Comparison of ENCODE assay signal across 8 cellular contexts in genomic region chr22:36362819-36363377, GRCh38. TPM values are rescaled to one million over a fixed set of nuclear protein-coding genes. Genes with fewer than 3 reads are reported as not detected.
DNase-seq lines count a peak whose midpoint lies in the region; ATAC-seq, FAIRE-seq and TF ChIP-seq lines count a peak whose summit lies in the region.

No MANE protein-coding gene starts in this region.

- intact Hi-C loops in sigmoid colon (cut with DNase I), result no loop called here

- POLR2A ChIA-PET in CD8-positive, alpha-beta memory T cell (lab: Charles Lee), result interaction anchor here (1.2 to 2.8 kb wide), 3 partner anchors 17 to 26 kb away, joined by 3 to 17 read pairs (median 4); partner anchors contain the start of gene MYH9
- POLR2A ChIA-PET in T-cell (lab: Charles Lee), result interaction anchor here (1.0 to 3.2 kb wide), 2 partner anchors 15 to 16 kb away, joined by 5 to 64 read pairs; no protein-coding TSS in a partner anchor

- H3K9me3 Mint-ChIP-seq in CD8-positive, alpha-beta memory T cell, result no peaks in the 10 kb centered on the region
- no peaks in the 10 kb centered on the region for H3K9me3 Mint-ChIP-seq in T-cell
- no peaks in the 10 kb centered on the region for H3K9me3 Mint-ChIP-seq in endothelial cell (ENCODE audit: unreplicated experiment)

- peaks cover 91 to 99% (median 99%) of the 10 kb centered on the region in 3 donors for H3K4me1 Mint-ChIP-seq in CD8-positive, alpha-beta memory T cell
- H3K4me1 Mint-ChIP-seq in T-cell, result peaks cover 97 to 99% (median 97%) of the 10 kb centered on the region in 3 donors
- H3K4me1 Mint-ChIP-seq in endothelial cell (ENCODE audit: unreplicated experiment), result peaks cover 84% of the 10 kb centered on the region

- H3K4me3 ChIP-seq in CD8-positive, alpha-beta memory T cell (ENCODE audit: low read length), result peak overlapping the region; percentile 17
- no peak overlapping the region for H3K4me3 ChIP-seq in sigmoid colon

- no peaks in the 10 kb centered on the region for H3K9me3 ChIP-seq in CD8-positive, alpha-beta memory T cell (ENCODE audit: low read length)
- no peaks in the 10 kb centered on the region for H3K9me3 ChIP-seq in sigmoid colon

- CTCF ChIA-PET in CD8-positive, alpha-beta memory T cell (lab: Charles Lee), result interaction anchor here (1.5 to 3.5 kb wide), 3 partner anchors 10 to 62 kb away, joined by 5 to 17 read pairs (median 14); no protein-coding TSS in a partner anchor
- CTCF ChIA-PET in T-cell (lab: Charles Lee), result no interaction called here

- H3K36me3 Mint-ChIP-seq in CD8-positive, alpha-beta memory T cell, result peaks cover 4 to 61% (median 5%) of the 10 kb centered on the region in 3 donors
- peaks cover 11% of the 10 kb centered on the region for H3K36me3 Mint-ChIP-seq in T-cell
- H3K36me3 Mint-ChIP-seq in endothelial cell (ENCODE audit: low read depth, unreplicated experiment), result peaks cover 19% of the 10 kb centered on the region

- TF ChIP-seq CTCF in endothelial cell (IDR thresholded peaks at IDR 0.05; ENCODE audit: unreplicated experiment) (no peak), sigmoid colon (IDR thresholded peaks at IDR 0.05) (no peak)

- DNase-seq in CD8-positive, alpha-beta memory T cell, result peak in 1 of 5 donors; percentile 44
- DNase-seq in T-cell, result no peak
- DNase-seq in endothelial cell (ENCODE audit: low spot score), result no peak
- DNase-seq in sigmoid colon, result no peak
- no peak for DNase-seq in inferior parietal cortex (ENCODE audit: extremely low spot score)
- no peak for DNase-seq in pons (ENCODE audit: low spot score)
- no peak for DNase-seq in GM12891 (ENCODE audit: insufficient read length, low spot score)

- no peak for FAIRE-seq in GM12891 (lab: Jason Lieb, UNC)

- TF ChIP-seq POLR2A in sigmoid colon (IDR thresholded peaks at IDR 0.05) (no peak), GM12891 (IDR thresholded peaks at IDR 0.05; ENCODE audit: low read depth, low read length) (no peak)

- H3K27me3 Mint-ChIP-seq in CD8-positive, alpha-beta memory T cell, result peaks cover 0 to 3% of the 10 kb centered on the region in 2 donors
- H3K27me3 Mint-ChIP-seq in T-cell (no peaks in the 10 kb centered on the region), endothelial cell (ENCODE audit: unreplicated experiment) (peaks cover 23% of the 10 kb centered on the region)

- TF ChIP-seq EP300 in sigmoid colon (IDR thresholded peaks at IDR 0.05), result no peak

- ATAC-seq in T-cell (replicated peaks in 1 of 4), result peak in 2 of 4 experiments; percentile 10 to 21
- no peak for ATAC-seq in GM21447 (IDR thresholded peaks at IDR 0.05; ENCODE audit: unreplicated experiment)

- peak overlapping the region; percentile 93 to 99 (median 94) for H3K27ac Mint-ChIP-seq in CD8-positive, alpha-beta memory T cell
- peak overlapping the region; percentile 94 to 96 for H3K27ac Mint-ChIP-seq in T-cell
- H3K27ac Mint-ChIP-seq in endothelial cell (ENCODE audit: unreplicated experiment), result peak overlapping the region; percentile 76

- H3K27ac ChIP-seq in CD8-positive, alpha-beta memory T cell (ENCODE audit: low read depth, low read length), result peak overlapping the region; percentile 9
- peak overlapping the region; percentile 98 to 100 (median 100) for H3K27ac ChIP-seq in sigmoid colon

- no peaks in the 10 kb centered on the region for H3K27me3 ChIP-seq in CD8-positive, alpha-beta memory T cell (ENCODE audit: insufficient read depth, low read length, poor library complexity, severe bottlenecking)
- H3K27me3 ChIP-seq in sigmoid colon, result no peaks in the 10 kb centered on the region

- WGBS in sigmoid colon, 2 donors, result 54 to 70% methylated on average over 3 of the region's 3 CpGs

- peaks cover 98% of the 10 kb centered on the region for H3K4me1 ChIP-seq in CD8-positive, alpha-beta memory T cell (ENCODE audit: insufficient read depth, low read length)
- H3K4me1 ChIP-seq in sigmoid colon, result peaks cover 3 to 100% (median 100%) of the 10 kb centered on the region in 4 donors

- peak overlapping the region; percentile 39 to 84 (median 72) for H3K4me3 Mint-ChIP-seq in CD8-positive, alpha-beta memory T cell
- H3K4me3 Mint-ChIP-seq in T-cell, result peak overlapping the region; percentile 53 to 98 (median 59)
- H3K4me3 Mint-ChIP-seq in endothelial cell (ENCODE audit: unreplicated experiment), result peak overlapping the region; percentile 32

- H3K36me3 ChIP-seq in CD8-positive, alpha-beta memory T cell (ENCODE audit: insufficient read depth, low read length), result peaks cover 17% of the 10 kb centered on the region
- peaks cover 0 to 5% (median 2%) of the 10 kb centered on the region in 4 donors for H3K36me3 ChIP-seq in sigmoid colon

TF ChIP-seq in GM12891, 5 proteins besides CTCF, POLR2A, EP300 and RAD21:
- TF ChIP-seq PAX5 (IDR thresholded peaks at IDR 0.05; ENCODE audit: insufficient read depth, low read length, severe bottlenecking) (no peak), POU2F2 (IDR thresholded peaks at IDR 0.05; ENCODE audit: low read depth, low read length) (no peak), SPI1 (IDR thresholded peaks at IDR 0.05; ENCODE audit: low read depth, low read length) (no peak), POLR2AphosphoS5 (IDR thresholded peaks at IDR 0.05; ENCODE audit: low read depth, low read length) (no peak), TAF1 (IDR thresholded peaks at IDR 0.05; ENCODE audit: low read depth, low read length) (no peak)

RNA-seq across cellular contexts. Expression of gene MYH9, which starts 24.9 kb away (rescaled TPM):
- total RNA-seq in CD8-positive, alpha-beta memory T cell, result 100 to 1,000 TPM; 680 to 684 TPM
- 425 TPM for polyA plus RNA-seq in CD8-positive, alpha-beta memory T cell
- total RNA-seq in T-cell (1,000 to 10,000 TPM in 2 of 5 donors, 100 to 1,000 TPM in 3; 816 to 1,109 (median 896) TPM), endothelial cell (ENCODE audit: unreplicated experiment) (931 TPM), sigmoid colon (100 to 1,000 TPM; 147 to 273 (median 184) TPM)
- 100 to 1,000 TPM in 1 of 3 donors, 10 to 100 TPM in 2; 63.7 to 307 (median 88.3) TPM for polyA plus RNA-seq in sigmoid colon
- 164 TPM for polyA plus RNA-seq in GM12891 (2012; ENCODE audit: low read depth, missing spikeins)
